Comparison of ENCODE assay signal across 1 cellular context in the genomic region with DNA sequence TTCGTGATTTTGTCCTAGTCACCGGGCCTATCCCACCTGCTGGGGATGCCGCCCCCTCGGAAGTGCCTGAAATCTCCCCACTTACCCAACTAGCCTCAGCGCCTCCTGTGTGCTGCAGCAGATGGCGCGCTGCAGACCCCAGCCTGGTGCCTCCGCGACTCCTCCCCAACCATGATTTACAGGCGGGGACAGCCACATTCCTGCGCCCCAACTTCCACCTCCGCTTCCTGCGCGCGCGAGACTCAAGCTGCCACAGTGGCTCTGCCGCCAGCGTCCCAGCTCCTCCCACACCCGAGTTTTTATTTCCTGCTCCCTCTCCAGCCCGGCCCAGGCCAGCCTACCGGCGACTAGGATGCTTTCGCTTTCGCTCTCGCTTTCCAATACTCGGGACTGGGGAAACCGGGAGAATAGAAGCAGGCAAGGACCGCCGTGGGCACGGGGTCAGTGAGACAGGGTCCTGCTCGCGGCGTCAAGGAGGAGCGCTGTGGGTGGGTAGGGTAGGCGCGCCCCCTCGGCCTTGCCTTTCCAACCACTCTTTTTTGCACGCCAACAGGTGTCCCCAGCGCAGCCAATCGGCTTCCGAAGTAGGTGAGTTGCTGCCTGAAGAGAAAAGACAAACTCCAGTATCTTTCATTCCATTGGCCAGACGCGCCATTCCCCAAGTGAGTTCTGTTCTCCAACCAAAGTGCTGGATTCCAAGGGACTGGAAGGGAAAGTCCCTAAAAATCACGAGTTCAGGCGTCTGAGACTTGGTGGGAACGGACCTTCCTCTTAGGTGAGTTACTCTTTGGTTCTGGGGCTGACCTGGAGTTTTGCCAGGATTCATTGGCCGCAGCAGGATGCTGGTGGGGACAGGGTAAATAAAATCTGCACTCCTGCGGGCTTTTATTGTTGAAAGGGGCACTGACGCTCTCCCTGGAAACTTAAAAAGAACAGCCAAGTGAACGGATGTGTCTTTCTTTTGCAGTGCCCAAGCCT.
TF ChIP-seq lines count a peak whose summit lies in the region.

A gene with protein sequence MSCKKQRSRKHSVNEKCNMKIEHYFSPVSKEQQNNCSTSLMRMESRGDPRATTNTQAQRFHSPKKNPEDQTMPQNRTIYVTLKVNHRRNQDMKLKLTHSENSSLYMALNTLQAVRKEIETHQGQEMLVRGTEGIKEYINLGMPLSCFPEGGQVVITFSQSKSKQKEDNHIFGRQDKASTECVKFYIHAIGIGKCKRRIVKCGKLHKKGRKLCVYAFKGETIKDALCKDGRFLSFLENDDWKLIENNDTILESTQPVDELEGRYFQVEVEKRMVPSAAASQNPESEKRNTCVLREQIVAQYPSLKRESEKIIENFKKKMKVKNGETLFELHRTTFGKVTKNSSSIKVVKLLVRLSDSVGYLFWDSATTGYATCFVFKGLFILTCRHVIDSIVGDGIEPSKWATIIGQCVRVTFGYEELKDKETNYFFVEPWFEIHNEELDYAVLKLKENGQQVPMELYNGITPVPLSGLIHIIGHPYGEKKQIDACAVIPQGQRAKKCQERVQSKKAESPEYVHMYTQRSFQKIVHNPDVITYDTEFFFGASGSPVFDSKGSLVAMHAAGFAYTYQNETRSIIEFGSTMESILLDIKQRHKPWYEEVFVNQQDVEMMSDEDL (plus strand): TSS at position 327 of the 978 bp plus-strand sequence. CDS start 6,017 bp downstream, outside the sequence.

TF ChIP-seq in HepG2, 621 proteins besides CTCF, POLR2A, EP300 and RAD21 (continued from another document and continues in another):
- TF ChIP-seq PATZ1 (CRISPR knock-in tag; IDR thresholded peaks at IDR 0.05) (peak; percentile 74), ZNF768 (CRISPR knock-in tag; IDR thresholded peaks at IDR 0.05) (peak; percentile 61; the same call in 1 of the 2 replicates), XRCC5 (optimal IDR thresholded peaks at IDR 0.05; ENCODE audit: low read length) (peak; percentile 32), HNRNPUL1 (IDR thresholded peaks at IDR 0.05; ENCODE audit: low read depth, low read length) (no peak), TAF1 (CRISPR knock-in tag; IDR thresholded peaks at IDR 0.05) (peak; percentile 51; the same call in 1 of the 2 replicates), SNAI1 (CRISPR knock-in tag; IDR thresholded peaks at IDR 0.05; ENCODE audit: borderline replicate concordance) (peak; percentile 91; the same call in 1 of the 2 replicates), ZNF501 (CRISPR knock-in tag; IDR thresholded peaks at IDR 0.05) (peak; percentile 94), CAMTA2 (CRISPR knock-in tag; IDR thresholded peaks at IDR 0.05; ENCODE audit: borderline replicate concordance) (peak; percentile 83; the same call in 1 of the 2 replicates), NFE2L2 (IDR thresholded peaks at IDR 0.05; ENCODE audit: low read length) (no peak), NR2C2 (CRISPR knock-in tag; IDR thresholded peaks at IDR 0.05; ENCODE audit: borderline replicate concordance) (peak; percentile 57; the same call in 1 of the 2 replicates), ZMYM3 (CRISPR knock-in tag; IDR thresholded peaks at IDR 0.05) (0 out of 2 replicates have a peak, but pooled peaks have one; percentile 24), POGK (CRISPR knock-in tag; conservative IDR thresholded peaks at IDR 0.05) (peak; percentile 74), HDAC2 (CRISPR knock-in tag; IDR thresholded peaks at IDR 0.05) (peak; percentile 58), ZNF674 (CRISPR knock-in tag; IDR thresholded peaks at IDR 0.05; ENCODE audit: low read depth) (no peak), NFYC (CRISPR knock-in tag; IDR thresholded peaks at IDR 0.05) (peak; percentile 73), MAX (IDR thresholded peaks at IDR 0.05) (peak; percentile 61), YEATS4 (CRISPR knock-in tag; IDR thresholded peaks at IDR 0.05; ENCODE audit: borderline replicate concordance) (peak; percentile 71), ZNF33B (CRISPR knock-in tag; IDR thresholded peaks at IDR 0.05) (no peak), ZNF484 (CRISPR knock-in tag; IDR thresholded peaks at IDR 0.05; ENCODE audit: borderline replicate concordance, low read depth) (0 out of 2 replicates have a peak, but pooled peaks have one; percentile 49), ZNF317 (CRISPR knock-in tag; IDR thresholded peaks at IDR 0.05) (peak; percentile 79; the same call in 1 of the 2 replicates), UBTF (CRISPR knock-in tag; IDR thresholded peaks at IDR 0.05) (0 out of 2 replicates have a peak, but pooled peaks have one; percentile 41), SNAPC5 (CRISPR knock-in tag; IDR thresholded peaks at IDR 0.05; ENCODE audit: borderline replicate concordance) (0 out of 2 replicates have a peak, but pooled peaks have one; percentile 64), MEIS1 (CRISPR knock-in tag; IDR thresholded peaks at IDR 0.05; ENCODE audit: borderline replicate concordance) (peak; percentile 76; the same call in 1 of the 2 replicates), ZNF256 (CRISPR knock-in tag; conservative IDR thresholded peaks at IDR 0.05) (0 out of 2 replicates have a peak, but pooled peaks have one; percentile 50), KAT2B (IDR thresholded peaks at IDR 0.05; ENCODE audit: borderline replicate concordance, low read depth, low read length) (no peak), ZNF619 (CRISPR knock-in tag; IDR thresholded peaks at IDR 0.05) (peak; percentile 27; the same call in 1 of the 2 replicates), NONO (IDR thresholded peaks at IDR 0.05) (no peak), NONO (CRISPR knock-in tag; conservative IDR thresholded peaks at IDR 0.05) (peak; percentile 82)
- TF ChIP-seq, protein P1, sequence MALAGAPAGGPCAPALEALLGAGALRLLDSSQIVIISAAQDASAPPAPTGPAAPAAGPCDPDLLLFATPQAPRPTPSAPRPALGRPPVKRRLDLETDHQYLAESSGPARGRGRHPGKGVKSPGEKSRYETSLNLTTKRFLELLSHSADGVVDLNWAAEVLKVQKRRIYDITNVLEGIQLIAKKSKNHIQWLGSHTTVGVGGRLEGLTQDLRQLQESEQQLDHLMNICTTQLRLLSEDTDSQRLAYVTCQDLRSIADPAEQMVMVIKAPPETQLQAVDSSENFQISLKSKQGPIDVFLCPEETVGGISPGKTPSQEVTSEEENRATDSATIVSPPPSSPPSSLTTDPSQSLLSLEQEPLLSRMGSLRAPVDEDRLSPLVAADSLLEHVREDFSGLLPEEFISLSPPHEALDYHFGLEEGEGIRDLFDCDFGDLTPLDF (CRISPR knock-in tag; IDR thresholded peaks at IDR 0.05): peak; percentile 69
- TF ChIP-seq, protein P2, sequence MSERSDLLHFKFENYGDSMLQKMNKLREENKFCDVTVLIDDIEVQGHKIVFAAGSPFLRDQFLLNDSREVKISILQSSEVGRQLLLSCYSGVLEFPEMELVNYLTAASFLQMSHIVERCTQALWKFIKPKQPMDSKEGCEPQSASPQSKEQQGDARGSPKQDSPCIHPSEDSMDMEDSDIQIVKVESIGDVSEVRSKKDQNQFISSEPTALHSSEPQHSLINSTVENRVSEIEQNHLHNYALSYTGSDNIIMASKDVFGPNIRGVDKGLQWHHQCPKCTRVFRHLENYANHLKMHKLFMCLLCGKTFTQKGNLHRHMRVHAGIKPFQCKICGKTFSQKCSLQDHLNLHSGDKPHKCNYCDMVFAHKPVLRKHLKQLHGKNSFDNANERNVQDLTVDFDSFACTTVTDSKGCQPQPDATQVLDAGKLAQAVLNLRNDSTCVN (CRISPR knock-in tag; IDR thresholded peaks at IDR 0.05; ENCODE audit: borderline replicate concordance): 0 out of 2 replicates have a peak, but pooled peaks have one; percentile 27
- TF ChIP-seq, protein P3, sequence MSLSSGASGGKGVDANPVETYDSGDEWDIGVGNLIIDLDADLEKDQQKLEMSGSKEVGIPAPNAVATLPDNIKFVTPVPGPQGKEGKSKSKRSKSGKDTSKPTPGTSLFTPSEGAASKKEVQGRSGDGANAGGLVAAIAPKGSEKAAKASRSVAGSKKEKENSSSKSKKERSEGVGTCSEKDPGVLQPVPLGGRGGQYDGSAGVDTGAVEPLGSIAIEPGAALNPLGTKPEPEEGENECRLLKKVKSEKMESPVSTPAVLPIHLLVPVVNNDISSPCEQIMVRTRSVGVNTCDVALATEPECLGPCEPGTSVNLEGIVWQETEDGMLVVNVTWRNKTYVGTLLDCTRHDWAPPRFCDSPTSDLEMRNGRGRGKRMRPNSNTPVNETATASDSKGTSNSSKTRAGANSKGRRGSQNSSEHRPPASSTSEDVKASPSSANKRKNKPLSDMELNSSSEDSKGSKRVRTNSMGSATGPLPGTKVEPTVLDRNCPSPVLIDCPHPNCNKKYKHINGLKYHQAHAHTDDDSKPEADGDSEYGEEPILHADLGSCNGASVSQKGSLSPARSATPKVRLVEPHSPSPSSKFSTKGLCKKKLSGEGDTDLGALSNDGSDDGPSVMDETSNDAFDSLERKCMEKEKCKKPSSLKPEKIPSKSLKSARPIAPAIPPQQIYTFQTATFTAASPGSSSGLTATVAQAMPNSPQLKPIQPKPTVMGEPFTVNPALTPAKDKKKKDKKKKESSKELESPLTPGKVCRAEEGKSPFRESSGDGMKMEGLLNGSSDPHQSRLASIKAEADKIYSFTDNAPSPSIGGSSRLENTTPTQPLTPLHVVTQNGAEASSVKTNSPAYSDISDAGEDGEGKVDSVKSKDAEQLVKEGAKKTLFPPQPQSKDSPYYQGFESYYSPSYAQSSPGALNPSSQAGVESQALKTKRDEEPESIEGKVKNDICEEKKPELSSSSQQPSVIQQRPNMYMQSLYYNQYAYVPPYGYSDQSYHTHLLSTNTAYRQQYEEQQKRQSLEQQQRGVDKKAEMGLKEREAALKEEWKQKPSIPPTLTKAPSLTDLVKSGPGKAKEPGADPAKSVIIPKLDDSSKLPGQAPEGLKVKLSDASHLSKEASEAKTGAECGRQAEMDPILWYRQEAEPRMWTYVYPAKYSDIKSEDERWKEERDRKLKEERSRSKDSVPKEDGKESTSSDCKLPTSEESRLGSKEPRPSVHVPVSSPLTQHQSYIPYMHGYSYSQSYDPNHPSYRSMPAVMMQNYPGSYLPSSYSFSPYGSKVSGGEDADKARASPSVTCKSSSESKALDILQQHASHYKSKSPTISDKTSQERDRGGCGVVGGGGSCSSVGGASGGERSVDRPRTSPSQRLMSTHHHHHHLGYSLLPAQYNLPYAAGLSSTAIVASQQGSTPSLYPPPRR (CRISPR knock-in tag; IDR thresholded peaks at IDR 0.05; ENCODE audit: borderline replicate concordance): peak; percentile 40; the same call in 1 of the 2 replicates
- TF ChIP-seq, protein P4, sequence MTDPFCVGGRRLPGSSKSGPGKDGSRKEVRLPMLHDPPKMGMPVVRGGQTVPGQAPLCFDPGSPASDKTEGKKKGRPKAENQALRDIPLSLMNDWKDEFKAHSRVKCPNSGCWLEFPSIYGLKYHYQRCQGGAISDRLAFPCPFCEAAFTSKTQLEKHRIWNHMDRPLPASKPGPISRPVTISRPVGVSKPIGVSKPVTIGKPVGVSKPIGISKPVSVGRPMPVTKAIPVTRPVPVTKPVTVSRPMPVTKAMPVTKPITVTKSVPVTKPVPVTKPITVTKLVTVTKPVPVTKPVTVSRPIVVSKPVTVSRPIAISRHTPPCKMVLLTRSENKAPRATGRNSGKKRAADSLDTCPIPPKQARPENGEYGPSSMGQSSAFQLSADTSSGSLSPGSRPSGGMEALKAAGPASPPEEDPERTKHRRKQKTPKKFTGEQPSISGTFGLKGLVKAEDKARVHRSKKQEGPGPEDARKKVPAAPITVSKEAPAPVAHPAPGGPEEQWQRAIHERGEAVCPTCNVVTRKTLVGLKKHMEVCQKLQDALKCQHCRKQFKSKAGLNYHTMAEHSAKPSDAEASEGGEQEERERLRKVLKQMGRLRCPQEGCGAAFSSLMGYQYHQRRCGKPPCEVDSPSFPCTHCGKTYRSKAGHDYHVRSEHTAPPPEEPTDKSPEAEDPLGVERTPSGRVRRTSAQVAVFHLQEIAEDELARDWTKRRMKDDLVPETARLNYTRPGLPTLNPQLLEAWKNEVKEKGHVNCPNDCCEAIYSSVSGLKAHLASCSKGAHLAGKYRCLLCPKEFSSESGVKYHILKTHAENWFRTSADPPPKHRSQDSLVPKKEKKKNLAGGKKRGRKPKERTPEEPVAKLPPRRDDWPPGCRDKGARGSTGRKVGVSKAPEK (CRISPR knock-in tag; IDR thresholded peaks at IDR 0.05; ENCODE audit: borderline replicate concordance): peak; percentile 86; the same call in 1 of the 2 replicates
